Comparison of ENCODE assay signal across 1 cellular context in the genomic region with DNA sequence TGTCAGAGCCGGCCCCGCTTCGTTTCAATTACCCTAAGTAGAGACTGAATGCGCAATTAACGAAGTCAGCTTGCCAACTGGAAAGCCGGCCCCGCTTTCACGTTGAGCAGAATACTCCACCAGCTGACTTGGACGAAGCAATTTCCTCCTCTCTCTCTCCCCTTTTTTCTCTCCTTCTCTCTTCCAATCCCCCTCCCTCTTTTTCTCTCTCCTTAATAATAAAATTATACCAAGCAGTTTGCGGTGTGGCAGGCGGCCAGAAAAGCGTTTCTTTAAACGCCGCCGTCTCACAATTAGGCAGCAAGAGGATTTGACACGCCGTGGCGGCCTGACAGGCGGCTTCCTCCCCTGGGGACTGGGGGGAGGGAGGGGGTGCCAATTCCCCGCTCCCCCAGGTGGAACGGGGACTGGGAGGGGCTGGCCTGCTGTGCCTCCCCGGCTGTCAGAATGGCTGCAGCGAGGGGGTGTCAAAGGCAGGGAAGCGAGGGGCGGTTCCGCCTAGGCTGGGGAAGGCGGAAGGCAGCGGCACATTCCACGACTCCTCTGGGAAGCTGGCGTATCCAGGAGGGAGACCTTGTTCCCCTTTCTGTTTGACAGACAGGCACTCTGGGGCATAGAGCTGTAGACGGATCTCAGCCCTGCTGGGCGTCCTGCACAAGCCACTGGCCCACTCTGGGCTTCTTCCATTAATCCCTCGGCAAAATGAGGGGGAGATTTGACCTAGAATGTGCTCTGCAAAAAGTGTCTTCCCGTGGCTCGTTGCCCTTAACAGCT.
TF ChIP-seq lines count a peak whose summit lies in the region.

No MANE protein-coding gene starts in this region.

TF ChIP-seq in K562, 482 proteins besides CTCF, POLR2A, EP300 and RAD21 (continued from another document):
- TF ChIP-seq HCFC1 (IDR thresholded peaks at IDR 0.05; ENCODE audit: low read depth, low read length), result no peak
- no peak for TF ChIP-seq ZNF197 (CRISPR knock-in tag; IDR thresholded peaks at IDR 0.05; ENCODE audit: low read depth)
- TF ChIP-seq HNRNPH1 (optimal IDR thresholded peaks at IDR 0.05; ENCODE audit: low read depth, low read length), result no peak
- no peak for TF ChIP-seq GATAD2B (IDR thresholded peaks at IDR 0.05; ENCODE audit: borderline replicate concordance)
- TF ChIP-seq DDX20 (tag; IDR thresholded peaks at IDR 0.05; ENCODE audit: low read depth), result no peak
- TF ChIP-seq, protein P1, sequence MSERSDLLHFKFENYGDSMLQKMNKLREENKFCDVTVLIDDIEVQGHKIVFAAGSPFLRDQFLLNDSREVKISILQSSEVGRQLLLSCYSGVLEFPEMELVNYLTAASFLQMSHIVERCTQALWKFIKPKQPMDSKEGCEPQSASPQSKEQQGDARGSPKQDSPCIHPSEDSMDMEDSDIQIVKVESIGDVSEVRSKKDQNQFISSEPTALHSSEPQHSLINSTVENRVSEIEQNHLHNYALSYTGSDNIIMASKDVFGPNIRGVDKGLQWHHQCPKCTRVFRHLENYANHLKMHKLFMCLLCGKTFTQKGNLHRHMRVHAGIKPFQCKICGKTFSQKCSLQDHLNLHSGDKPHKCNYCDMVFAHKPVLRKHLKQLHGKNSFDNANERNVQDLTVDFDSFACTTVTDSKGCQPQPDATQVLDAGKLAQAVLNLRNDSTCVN (CRISPR knock-in tag; IDR thresholded peaks at IDR 0.05), result no peak
